ENCODE assay signal across 8 cellular contexts in the genomic region with DNA sequence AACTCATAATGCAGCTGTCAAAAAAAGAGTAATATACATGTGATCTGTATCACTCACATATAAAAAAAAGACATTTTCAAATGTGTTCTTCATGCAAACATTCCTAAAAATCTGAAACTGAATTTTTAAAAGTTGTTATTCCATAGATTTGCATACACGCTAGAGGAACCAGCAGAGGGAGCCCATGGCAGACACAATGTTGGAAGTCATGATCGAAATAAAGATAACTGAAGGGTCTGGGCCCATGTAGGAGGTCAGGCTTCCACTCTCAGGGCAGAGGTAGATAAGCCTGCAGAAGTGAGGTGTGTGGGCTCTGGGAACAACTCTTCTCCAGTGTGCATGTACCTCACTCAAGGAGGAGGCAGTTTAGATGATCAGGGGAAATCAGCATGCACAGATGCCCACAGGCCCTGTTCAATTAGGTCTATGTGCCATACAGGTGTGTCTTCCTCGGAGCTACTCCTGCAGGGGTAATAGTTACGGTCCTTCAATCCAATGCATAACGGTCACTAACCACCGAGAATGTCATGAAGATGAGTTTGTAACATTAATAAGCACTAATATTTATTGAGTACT.
A peak's percentile ranks its signal among the peaks of the same experiment; 100 is the strongest.
DNase-seq lines count a peak whose midpoint lies in the region; ATAC-seq and TF ChIP-seq lines count a peak whose summit lies in the region.

No MANE protein-coding gene starts in this region.

- H3K4me1 ChIP-seq in RWPE2 (ENCODE audit: insufficient read depth, poor library complexity, severe bottlenecking) (no peaks in the 10 kb centered on the region), osteoblast (ENCODE audit: insufficient read depth, low read length) (no peaks in the 10 kb centered on the region), ovary (ENCODE audit: insufficient read depth) (no peaks in the 10 kb centered on the region)
- no peaks in the 10 kb centered on the region for H3K4me1 ChIP-seq in CD8-positive, alpha-beta T cell (ENCODE audit: insufficient read depth, low read length)

- no peaks in the 10 kb centered on the region for H3K79me2 ChIP-seq in osteoblast (ENCODE audit: insufficient read depth, low read length)

- H3K27ac Mint-ChIP-seq in CD8-positive, alpha-beta T cell: no peak overlapping the region

- TF ChIP-seq CTCF in RWPE2 (IDR thresholded peaks at IDR 0.05; ENCODE audit: poor library complexity, severe bottlenecking) (peak; percentile 93), fibroblast of pulmonary artery (IDR thresholded peaks at IDR 0.05; ENCODE audit: low read length, missing control alignments) (peak; percentile 80), osteoblast (IDR thresholded peaks at IDR 0.05; ENCODE audit: extremely low read depth, low read depth, low read length) (peak; percentile 71), ovary (IDR thresholded peaks at IDR 0.05) (no peak)
- no peak for TF ChIP-seq CTCF in CD8-positive, alpha-beta T cell (IDR thresholded peaks at IDR 0.05)

- no peak overlapping the region for H3K27ac ChIP-seq in RWPE2 (ENCODE audit: poor library complexity, severe bottlenecking)
- H3K27ac ChIP-seq in osteoblast (ENCODE audit: low read depth, low read length): no peak overlapping the region
- H3K27ac ChIP-seq in ovary: no peak overlapping the region
- H3K27ac ChIP-seq in CD8-positive, alpha-beta T cell (ENCODE audit: low read depth, low read length): no peak overlapping the region

- H3K4me2 ChIP-seq in osteoblast (ENCODE audit: insufficient read depth, low read length): no peak overlapping the region

- H2AFZ ChIP-seq in osteoblast (ENCODE audit: low read length): no peak overlapping the region

- no peaks in the 10 kb centered on the region for H3K36me3 ChIP-seq in RWPE2 (ENCODE audit: low read depth)
- no peaks in the 10 kb centered on the region for H3K36me3 ChIP-seq in osteoblast (ENCODE audit: insufficient read depth, low read length)
- H3K36me3 ChIP-seq in ovary: no peaks in the 10 kb centered on the region
- H3K36me3 ChIP-seq in CD8-positive, alpha-beta T cell (ENCODE audit: insufficient read depth, low read length): no peaks in the 10 kb centered on the region

- H3K4me3 Mint-ChIP-seq in CD8-positive, alpha-beta T cell: no peak overlapping the region

- no peak for TF ChIP-seq EP300 in ovary (IDR thresholded peaks at IDR 0.05)

- H3K36me3 Mint-ChIP-seq in CD8-positive, alpha-beta T cell: no peaks in the 10 kb centered on the region

- 67 to 71% (median 69%) methylated on average over 6 of the region's 6 CpGs for WGBS in ovary, 3 donors

- CTCF ChIA-PET in CD8-positive, alpha-beta T cell (lab: Charles Lee): no interaction called here

- H4K20me1 ChIP-seq in osteoblast (ENCODE audit: insufficient read depth, low read length): no peaks in the 10 kb centered on the region

- H3K27me3 ChIP-seq in RWPE2 (ENCODE audit: insufficient read depth, poor library complexity, severe bottlenecking): no peaks in the 10 kb centered on the region
- H3K27me3 ChIP-seq in osteoblast (ENCODE audit: insufficient read depth, low read length): no peaks in the 10 kb centered on the region
- H3K27me3 ChIP-seq in ovary: no peaks in the 10 kb centered on the region
- H3K27me3 ChIP-seq in CD8-positive, alpha-beta T cell (ENCODE audit: insufficient read depth, low read length): no peaks in the 10 kb centered on the region

- H3K4me1 Mint-ChIP-seq in CD8-positive, alpha-beta T cell (ENCODE audit: low read depth): no peaks in the 10 kb centered on the region

- H3K9me3 ChIP-seq in RWPE2 (ENCODE audit: severe bottlenecking) (no peaks in the 10 kb centered on the region), osteoblast (ENCODE audit: low read depth, low read length) (no peaks in the 10 kb centered on the region), ovary (no peaks in the 10 kb centered on the region)
- H3K9me3 ChIP-seq in CD8-positive, alpha-beta T cell (ENCODE audit: low read length): no peaks in the 10 kb centered on the region

- no peak for TF ChIP-seq POLR2A in ovary (IDR thresholded peaks at IDR 0.05)

- DNase-seq in AG20443 (ENCODE audit: low spot score): peak; percentile 23
- peak; percentile 39 for DNase-seq in H4 (ENCODE audit: low spot score)
- DNase-seq in RWPE2 (ENCODE audit: low spot score): no peak
- DNase-seq in fibroblast of pulmonary artery (ENCODE audit: low read depth): peak; percentile 57
- peak; percentile 76 for DNase-seq in osteoblast (ENCODE audit: insufficient read length, low spot score, missing footprints)
- no peak for DNase-seq in ovary
- DNase-seq in CD8-positive, alpha-beta T cell: no peak

- peaks cover 19% of the 10 kb centered on the region for H3K27me3 Mint-ChIP-seq in CD8-positive, alpha-beta T cell (ENCODE audit: low read depth)

- POLR2A ChIA-PET in CD8-positive, alpha-beta T cell (lab: Charles Lee): no interaction called here

- no peaks in the 10 kb centered on the region for H3K9me3 Mint-ChIP-seq in CD8-positive, alpha-beta T cell

- intact Hi-C loops in ovary (cut with DNase I): no loop called here
- intact Hi-C loops in CD8-positive, alpha-beta T cell (cut with DNase I, micrococcal nuclease): no loop called here

- H3K4me3 ChIP-seq in RWPE2 (ENCODE audit: severe bottlenecking) (no peak overlapping the region), fibroblast of pulmonary artery (replicated peaks; ENCODE audit: low read depth, low read length) (no peak overlapping the region), osteoblast (ENCODE audit: insufficient read depth, low read length) (no peak overlapping the region), ovary (no peak overlapping the region)
- no peak overlapping the region for H3K4me3 ChIP-seq in CD8-positive, alpha-beta T cell (ENCODE audit: low read depth, low read length)

- ATAC-seq in RWPE2 (ENCODE audit: low read depth): peak; percentile 75
- no peak for ATAC-seq in HG03175 (IDR thresholded peaks at IDR 0.05; ENCODE audit: unreplicated experiment)
- ATAC-seq in CD8-positive, alpha-beta T cell: no peak

Comparison
In these comparisons a context has a peak if more than half of its experiments do, and no peak if none do; other contexts are left out.
1. DNase-seq: peak in AG20443 (single experiment), H4 (single experiment), fibroblast of pulmonary artery (single experiment) and osteoblast (single experiment); none in RWPE2 (single experiment), ovary (0 of 5) and CD8-positive, alpha-beta T cell (0 of 7).
2. CTCF ChIP-seq: peak in RWPE2 (single experiment), fibroblast of pulmonary artery (single experiment) and osteoblast (single experiment); none in ovary (0 of 3) and CD8-positive, alpha-beta T cell (single experiment).